Comparison of ENCODE assay signal across 1 cellular context in genomic region chr13:99327133-99327532, GRCh38.
A peak's percentile ranks its signal among the peaks of the same experiment; 100 is the strongest.
TF ChIP-seq lines count a peak whose summit lies in the region.

No MANE protein-coding gene starts in this region.

TF ChIP-seq in K562, 482 proteins besides CTCF, POLR2A, EP300 and RAD21 (continued from another document):
- TF ChIP-seq, protein P1, sequence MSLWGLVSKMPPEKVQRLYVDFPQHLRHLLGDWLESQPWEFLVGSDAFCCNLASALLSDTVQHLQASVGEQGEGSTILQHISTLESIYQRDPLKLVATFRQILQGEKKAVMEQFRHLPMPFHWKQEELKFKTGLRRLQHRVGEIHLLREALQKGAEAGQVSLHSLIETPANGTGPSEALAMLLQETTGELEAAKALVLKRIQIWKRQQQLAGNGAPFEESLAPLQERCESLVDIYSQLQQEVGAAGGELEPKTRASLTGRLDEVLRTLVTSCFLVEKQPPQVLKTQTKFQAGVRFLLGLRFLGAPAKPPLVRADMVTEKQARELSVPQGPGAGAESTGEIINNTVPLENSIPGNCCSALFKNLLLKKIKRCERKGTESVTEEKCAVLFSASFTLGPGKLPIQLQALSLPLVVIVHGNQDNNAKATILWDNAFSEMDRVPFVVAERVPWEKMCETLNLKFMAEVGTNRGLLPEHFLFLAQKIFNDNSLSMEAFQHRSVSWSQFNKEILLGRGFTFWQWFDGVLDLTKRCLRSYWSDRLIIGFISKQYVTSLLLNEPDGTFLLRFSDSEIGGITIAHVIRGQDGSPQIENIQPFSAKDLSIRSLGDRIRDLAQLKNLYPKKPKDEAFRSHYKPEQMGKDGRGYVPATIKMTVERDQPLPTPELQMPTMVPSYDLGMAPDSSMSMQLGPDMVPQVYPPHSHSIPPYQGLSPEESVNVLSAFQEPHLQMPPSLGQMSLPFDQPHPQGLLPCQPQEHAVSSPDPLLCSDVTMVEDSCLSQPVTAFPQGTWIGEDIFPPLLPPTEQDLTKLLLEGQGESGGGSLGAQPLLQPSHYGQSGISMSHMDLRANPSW (CRISPR knock-in tag; IDR thresholded peaks at IDR 0.05) = no peak
- TF ChIP-seq SLC30A9 (CRISPR knock-in tag; IDR thresholded peaks at IDR 0.05) (no peak), GABPA (tag; conservative IDR thresholded peaks at IDR 0.05; ENCODE audit: low read depth) (no peak), RFX1 (IDR thresholded peaks at IDR 0.05) (peak; percentile 57)
